1 cellular context compared by ENCODE assay signal in genomic region chr22:20324139-20324516, GRCh38.
TF ChIP-seq lines count a peak whose summit lies in the region.

No MANE protein-coding gene starts in this region.

TF ChIP-seq in K562, 482 proteins besides CTCF, POLR2A, EP300 and RAD21:
- TF ChIP-seq, protein P1, sequence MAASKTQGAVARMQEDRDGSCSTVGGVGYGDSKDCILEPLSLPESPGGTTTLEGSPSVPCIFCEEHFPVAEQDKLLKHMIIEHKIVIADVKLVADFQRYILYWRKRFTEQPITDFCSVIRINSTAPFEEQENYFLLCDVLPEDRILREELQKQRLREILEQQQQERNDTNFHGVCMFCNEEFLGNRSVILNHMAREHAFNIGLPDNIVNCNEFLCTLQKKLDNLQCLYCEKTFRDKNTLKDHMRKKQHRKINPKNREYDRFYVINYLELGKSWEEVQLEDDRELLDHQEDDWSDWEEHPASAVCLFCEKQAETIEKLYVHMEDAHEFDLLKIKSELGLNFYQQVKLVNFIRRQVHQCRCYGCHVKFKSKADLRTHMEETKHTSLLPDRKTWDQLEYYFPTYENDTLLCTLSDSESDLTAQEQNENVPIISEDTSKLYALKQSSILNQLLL (CRISPR knock-in tag; IDR thresholded peaks at IDR 0.05; ENCODE audit: borderline replicate concordance): 0 out of 2 replicates have a peak, but pooled peaks have one; percentile 32
- TF ChIP-seq, protein P2, sequence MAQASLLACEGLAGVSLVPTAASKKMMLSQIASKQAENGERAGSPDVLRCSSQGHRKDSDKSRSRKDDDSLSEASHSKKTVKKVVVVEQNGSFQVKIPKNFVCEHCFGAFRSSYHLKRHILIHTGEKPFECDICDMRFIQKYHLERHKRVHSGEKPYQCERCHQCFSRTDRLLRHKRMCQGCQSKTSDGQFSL (CRISPR knock-in tag; IDR thresholded peaks at IDR 0.05): no peak
- TF ChIP-seq, protein P2 (tag; IDR thresholded peaks at IDR 0.05): no peak
- TF ChIP-seq ZBTB7A (IDR thresholded peaks at IDR 0.05; ENCODE audit: borderline replicate concordance, control insufficient read depth, low read depth, low read length): 0 out of 2 replicates have a peak, but pooled peaks have one; percentile 35
- peak in 1 of 2 experiments; percentile 78; a peak in 1 of 3 replicates for TF ChIP-seq CBX3 (IDR thresholded peaks at IDR 0.05; ENCODE audit: borderline replicate concordance in 1 of 2, low read length in 2 of 2)
- TF ChIP-seq, protein P3, sequence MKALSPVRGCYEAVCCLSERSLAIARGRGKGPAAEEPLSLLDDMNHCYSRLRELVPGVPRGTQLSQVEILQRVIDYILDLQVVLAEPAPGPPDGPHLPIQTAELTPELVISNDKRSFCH (CRISPR knock-in tag; IDR thresholded peaks at IDR 0.05): no peak
- TF ChIP-seq, protein P3 (tag; IDR thresholded peaks at IDR 0.05): 0 out of 2 replicates have a peak, but pooled peaks have one; percentile 9
- TF ChIP-seq, protein P4, sequence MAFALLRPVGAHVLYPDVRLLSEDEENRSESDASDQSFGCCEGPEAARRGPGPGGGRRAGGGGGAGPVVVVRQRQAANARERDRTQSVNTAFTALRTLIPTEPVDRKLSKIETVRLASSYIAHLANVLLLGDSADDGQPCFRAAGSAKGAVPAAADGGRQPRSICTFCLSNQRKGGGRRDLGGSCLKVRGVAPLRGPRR (CRISPR knock-in tag; IDR thresholded peaks at IDR 0.05): 0 out of 2 replicates have a peak, but pooled peaks have one; percentile 37
- TF ChIP-seq RHOXF2B (CRISPR knock-in tag; conservative IDR thresholded peaks at IDR 0.05): peak; percentile 31; the same call in 1 of the 2 replicates
- peak; percentile 37 for TF ChIP-seq SMAD1 (IDR thresholded peaks at IDR 0.05; ENCODE audit: low read depth, low read length, partially characterized antibody)
- TF ChIP-seq KDM5B (IDR thresholded peaks at IDR 0.05; ENCODE audit: insufficient replicate concordance, low read depth, low read length): peak; percentile 54
- TF ChIP-seq ZNF57 (CRISPR knock-in tag; IDR thresholded peaks at IDR 0.05): no peak
- TF ChIP-seq CHCHD3 (CRISPR knock-in tag; IDR thresholded peaks at IDR 0.05): 0 out of 2 replicates have a peak, but pooled peaks have one; percentile 7
- TF ChIP-seq ZNF143 (CRISPR knock-in tag; IDR thresholded peaks at IDR 0.05): no peak
